In genomic region chr19:44694184-44694579, GRCh38 we compare ENCODE assay signal across 10 cellular contexts. TPM values are rescaled to one million over a fixed set of nuclear protein-coding genes. Genes with fewer than 3 reads are reported as not detected.
DNase-seq lines count a peak whose midpoint lies in the region; ATAC-seq and TF ChIP-seq lines count a peak whose summit lies in the region.
"Had no signal": no experiment of that assay in that cellular context is flagged by ENCODE, and none has a peak within 500 bp of the region (broad histone marks: within the 10 kb centered on the region; RNA-seq: fewer than 3 reads in every experiment).

No MANE protein-coding gene starts in this region.

- H3K4me3 ChIP-seq in liver (ENCODE audit: low read depth in 1 of 3, low read length in 3 of 3) (no peak overlapping the region), esophagus muscularis mucosa (no peak overlapping the region)

- TF ChIP-seq POLR2A in esophagus muscularis mucosa (IDR thresholded peaks at IDR 0.05; ENCODE audit: low read depth) = no peak

- H3K27me3 Mint-ChIP-seq in activated T-cell treated with anti-CD3 and anti-CD28 coated beads, Interleukin-2, amount 50 U/mL, for 72 hours (ENCODE audit: low read depth) = peaks cover 14% of the 10 kb centered on the region

- no peaks in the 10 kb centered on the region for H3K9me3 Mint-ChIP-seq in activated T-cell treated with anti-CD3 and anti-CD28 coated beads, Interleukin-2, amount 50 U/mL, for 72 hours

- H3K4me1 Mint-ChIP-seq in activated T-cell treated with anti-CD3 and anti-CD28 coated beads, Interleukin-2, amount 50 U/mL, for 72 hours (ENCODE audit: low read depth) = peaks cover 47% of the 10 kb centered on the region
- H3K4me1 Mint-ChIP-seq: brain had no signal

- DNase-seq in AML-193 (lab: John Stamatoyannopoulos, UW) (peak; percentile 5 to 16), HEK293T (ENCODE audit: extremely low spot score) (peak; percentile 34), esophagus muscularis mucosa (ENCODE audit: extremely low spot score) (no peak)
- DNase-seq in activated T-cell treated with anti-CD3 and anti-CD28 coated beads, Interleukin-2, amount 50 U/mL, for 72 hours = peak; percentile 34 to 46

- H3K9ac ChIP-seq in liver (ENCODE audit: low read depth in 1 of 2, low read length in 2 of 2) = no peak overlapping the region

- TF ChIP-seq RAD21 in liver (IDR thresholded peaks at IDR 0.05) = peak in 1 of 2 donors; percentile 43

- H3K27me3 ChIP-seq in liver (ENCODE audit: control insufficient read depth in 4 of 4, insufficient read depth in 4 of 4, low read length in 3 of 4) = no peaks in the 10 kb centered on the region
- H3K27me3 ChIP-seq in esophagus muscularis mucosa = peaks cover 0 to 19% (median 0%) of the 10 kb centered on the region in 4 donors

- intact Hi-C loops in esophagus muscularis mucosa (cut with DNase I) = no loop called here

- ATAC-seq in activated T-cell treated with anti-CD3 and anti-CD28 coated beads, Interleukin-2, amount 50 U/mL, for 72 hours (replicated peaks in 1 of 2) = no peak
- ATAC-seq in GM18870 (IDR thresholded peaks at IDR 0.05; ENCODE audit: unreplicated experiment) = no peak
- no peak for ATAC-seq in GM19351 (IDR thresholded peaks at IDR 0.05; ENCODE audit: unreplicated experiment)
- ATAC-seq in HG02885 (IDR thresholded peaks at IDR 0.05; ENCODE audit: poor library complexity, unreplicated experiment) = no peak

- H3K4me1 ChIP-seq in liver (ENCODE audit: control insufficient read depth in 4 of 4, insufficient read depth in 4 of 4, low read length in 3 of 4) (peaks cover 23 to 69% (median 63%) of the 10 kb centered on the region in 4 donors), esophagus muscularis mucosa (peaks cover 7 to 22% (median 11%) of the 10 kb centered on the region in 4 donors)

- no peaks in the 10 kb centered on the region for H3K36me3 Mint-ChIP-seq in activated T-cell treated with anti-CD3 and anti-CD28 coated beads, Interleukin-2, amount 50 U/mL, for 72 hours (ENCODE audit: insufficient read depth in 2 of 2)
- H3K36me3 Mint-ChIP-seq: brain had no signal

- POLR2A ChIA-PET in HEK293T (lab: Yijun Ruan, JAX) = no interaction called here

- H3K27ac ChIP-seq in liver (ENCODE audit: low read depth in 1 of 2, low read length in 2 of 2) (peak overlapping the region; percentile 63 to 64), esophagus muscularis mucosa (replicated peaks in 1 of 4) (no peak overlapping the region)

- 45% methylated on average over 2 of the region's 2 CpGs for WGBS in liver
- WGBS in esophagus muscularis mucosa = 85% methylated on average over 2 of the region's 2 CpGs

- no peak overlapping the region for H3K27ac Mint-ChIP-seq in activated T-cell treated with anti-CD3 and anti-CD28 coated beads, Interleukin-2, amount 50 U/mL, for 72 hours

- no peak for TF ChIP-seq EP300 in esophagus muscularis mucosa (IDR thresholded peaks at IDR 0.05)

- H3K36me3 ChIP-seq in liver (ENCODE audit: control insufficient read depth in 4 of 4, insufficient read depth in 3 of 4, low read depth in 1 of 4, low read length in 3 of 4) (no peaks in the 10 kb centered on the region), esophagus muscularis mucosa (no peaks in the 10 kb centered on the region)

- H3K9me3 ChIP-seq in liver (ENCODE audit: control insufficient read depth in 4 of 4, low read length in 3 of 4) (no peaks in the 10 kb centered on the region), esophagus muscularis mucosa (no peaks in the 10 kb centered on the region)

- CTCF ChIA-PET in HEK293T (lab: Yijun Ruan, JAX) = interaction anchor here (0.6 to 1.5 kb wide), 4 partner anchors 9 to 395 kb away, joined by 3 to 5 read pairs (median 4); no protein-coding TSS in a partner anchor

- TF ChIP-seq CTCF in liver (IDR thresholded peaks at IDR 0.05; ENCODE audit: low read depth, low read length, missing input control) (peak; percentile 23), esophagus muscularis mucosa (IDR thresholded peaks at IDR 0.05) (no peak)

- no peak overlapping the region for H3K4me3 Mint-ChIP-seq in activated T-cell treated with anti-CD3 and anti-CD28 coated beads, Interleukin-2, amount 50 U/mL, for 72 hours
- H3K4me3 Mint-ChIP-seq: brain had no signal

TF ChIP-seq in HEK293T, 16 proteins besides CTCF, POLR2A, EP300 and RAD21:
- no peak for TF ChIP-seq NFRKB (IDR thresholded peaks at IDR 0.05)
- no peak for TF ChIP-seq L3MBTL2 (conservative IDR thresholded peaks at IDR 0.05)
- TF ChIP-seq FOXK2 (IDR thresholded peaks at IDR 0.05) = no peak
- no peak for TF ChIP-seq PKNOX1 (IDR thresholded peaks at IDR 0.05)
- no peak for TF ChIP-seq SUZ12 (IDR thresholded peaks at IDR 0.05)
- no peak for TF ChIP-seq TARDBP (IDR thresholded peaks at IDR 0.05)
- no peak for TF ChIP-seq LEF1 (IDR thresholded peaks at IDR 0.05; ENCODE audit: borderline replicate concordance)

TF ChIP-seq in liver, 16 proteins besides CTCF, POLR2A, EP300 and RAD21:
- TF ChIP-seq HNF4A (conservative IDR thresholded peaks at IDR 0.05) = no peak

RNA-seq across cellular contexts. Expression of gene CEACAM16, which starts 4.8 kb away (rescaled TPM):
- not detected for total RNA-seq in activated T-cell treated with anti-CD3 and anti-CD28 coated beads, Interleukin-2, amount 50 U/mL, for 72 hours
- total RNA-seq in liver (under 1 TPM in 1 of 2 donors, not detected in 1; 0.09 TPM), esophagus muscularis mucosa (not detected)
- polyA plus RNA-seq in liver = not detected
- total RNA-seq: mesenteric fat pad had no signal

RNA-seq across cellular contexts. Expression of gene CEACAM19, which starts 22.9 kb away (rescaled TPM):
- total RNA-seq in activated T-cell treated with anti-CD3 and anti-CD28 coated beads, Interleukin-2, amount 50 U/mL, for 72 hours = 1 to 10 TPM; 3.0 to 4.3 TPM
- 1 to 10 TPM in 1 of 2 donors, under 1 TPM in 1; 0.75 to 1.6 TPM for total RNA-seq in liver
- 1 to 10 TPM in 1 of 2 donors, under 1 TPM in 1; 0.98 to 2.6 TPM for polyA plus RNA-seq in liver
- total RNA-seq in esophagus muscularis mucosa = 1 to 10 TPM; 2.5 to 5.1 (median 3.7) TPM

RNA-seq across cellular contexts. Expression of gene PVR, which starts 50.5 kb away (rescaled TPM):
- 10 to 100 TPM; 13.9 to 17.5 TPM for total RNA-seq in activated T-cell treated with anti-CD3 and anti-CD28 coated beads, Interleukin-2, amount 50 U/mL, for 72 hours
- total RNA-seq in liver = 10 to 100 TPM; 18.6 to 49.0 TPM
- 10 to 100 TPM; 11.4 to 45.7 TPM for polyA plus RNA-seq in liver
- 10 to 100 TPM; 20.8 to 58.3 (median 49.0) TPM for total RNA-seq in esophagus muscularis mucosa

RNA-seq across cellular contexts. Expression of gene BCL3, which starts 54.3 kb away (rescaled TPM):
- 100 to 1,000 TPM; 192 to 208 TPM for total RNA-seq in activated T-cell treated with anti-CD3 and anti-CD28 coated beads, Interleukin-2, amount 50 U/mL, for 72 hours
- total RNA-seq in liver (10 to 100 TPM in 1 of 2 donors, 1 to 10 TPM in 1; 4.5 to 29.1 TPM), esophagus muscularis mucosa (100 to 1,000 TPM in 1 of 4 donors, 10 to 100 TPM in 2, 1 to 10 TPM in 1; 10.0 to 147 (median 20.2) TPM)
- polyA plus RNA-seq in liver = 10 to 100 TPM; 10.3 to 63.6 TPM

Comparison
In these comparisons a context has a peak if more than half of its experiments do, and no peak if none do; other contexts are left out.
1. H3K27ac ChIP-seq: peak in liver (2 of 2); none in esophagus muscularis mucosa (0 of 4).